ENCODE assay signal across 25 cellular contexts in the genomic region with DNA sequence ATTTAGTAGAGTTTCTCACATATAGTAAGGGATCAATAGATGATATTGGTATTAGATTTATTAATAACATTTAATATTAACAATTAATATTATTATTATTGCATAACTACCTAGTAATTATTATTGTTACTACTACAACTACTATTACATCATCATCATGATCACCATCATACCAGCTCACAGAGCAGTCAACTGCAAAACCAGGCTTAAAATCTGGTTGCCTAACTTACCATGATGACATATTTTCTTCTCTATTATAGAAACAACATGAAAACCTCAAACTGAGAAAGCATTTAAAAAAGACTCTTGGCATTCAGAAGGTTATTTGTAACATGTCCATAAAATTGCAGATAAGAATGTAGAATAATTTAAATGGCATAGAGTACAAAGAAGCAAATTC.
"Had no signal": no experiment of that assay in that cellular context is flagged by ENCODE, and none has a peak within 500 bp of the region (broad histone marks: within the 10 kb centered on the region; RNA-seq: fewer than 3 reads in every experiment).

No MANE protein-coding gene starts in this region.

- H3K4me3 ChIP-seq: coronary artery, gastroesophageal sphincter, left ventricle myocardium inferior, lower lobe of right lung, ovary, right atrium auricular region, smooth muscle cell, suprapubic skin, thyroid gland, upper lobe of left lung, uterus had no signal

- H3K4me1 Mint-ChIP-seq: immature natural killer cell; memory B cell; natural killer cell; neural crest cell; stimulated activated effector memory CD8-positive, alpha-beta T cell treated with anti-CD3 and anti-CD28 coated beads, Interleukin-12 subunit alpha, Interleukin-12 subunit beta, amount 100 ng/mL, for 72 hours had no signal

- H3K4me3 Mint-ChIP-seq: endodermal cell; immature natural killer cell; memory B cell; mesothelial cell of epicardium; natural killer cell; neural crest cell; stimulated activated effector memory CD8-positive, alpha-beta T cell treated with anti-CD3 and anti-CD28 coated beads, Interleukin-12 subunit alpha, Interleukin-12 subunit beta, amount 100 ng/mL, for 72 hours had no signal

- ATAC-seq: gastroesophageal sphincter; left cardiac atrium; lower lobe of right lung; natural killer cell; stimulated activated effector memory CD8-positive, alpha-beta T cell treated with anti-CD3 and anti-CD28 coated beads, Interleukin-12 subunit alpha, Interleukin-12 subunit beta, amount 100 ng/mL, for 72 hours; stimulated activated naive CD8-positive, alpha-beta T cell treated with anti-CD3 and anti-CD28 coated beads, Interleukin-15, Interleukin-2, amounts not matched to agents 100 U/mL and 50 U/mL, for 24 hours had no signal

- H3K27me3 Mint-ChIP-seq: memory B cell had no signal

- H3K36me3 Mint-ChIP-seq: memory B cell; natural killer cell; stimulated activated effector memory CD8-positive, alpha-beta T cell treated with anti-CD3 and anti-CD28 coated beads, Interleukin-12 subunit alpha, Interleukin-12 subunit beta, amount 100 ng/mL, for 72 hours had no signal

- DNase-seq: effector CD4-positive, alpha-beta T cell; endodermal cell; foreskin fibroblast; glutamatergic neuron; immature natural killer cell; kidney; left cardiac atrium; left ventricle myocardium inferior; lower lobe of right lung; natural killer cell; ovary; stimulated activated CD4-positive, alpha-beta T cell treated with anti-CD3 and anti-CD28 coated beads, Interleukin-2, amount 100 ng/mL, for 48 hours; stimulated activated naive CD8-positive, alpha-beta T cell treated with anti-CD3 and anti-CD28 coated beads, Interleukin-15, Interleukin-2, amounts not matched to agents 100 U/mL and 50 U/mL, for 24 hours; thyroid gland; upper lobe of left lung; uterus had no signal

- H3K27ac Mint-ChIP-seq: endodermal cell; immature natural killer cell; memory B cell; mesothelial cell of epicardium; natural killer cell; stimulated activated effector memory CD8-positive, alpha-beta T cell treated with anti-CD3 and anti-CD28 coated beads, Interleukin-12 subunit alpha, Interleukin-12 subunit beta, amount 100 ng/mL, for 72 hours had no signal
